8 cellular contexts compared by ENCODE assay signal in genomic region chr1:116372651-116373444, GRCh38. TPM values are rescaled to one million over a fixed set of nuclear protein-coding genes. Genes with fewer than 3 reads are reported as not detected.
DNase-seq lines count a peak whose midpoint lies in the region; ATAC-seq and TF ChIP-seq lines count a peak whose summit lies in the region.

Gene ATP1A1 (plus strand): TSS chr1:116373244. CDS start chr1:116373512, 268 bp downstream.

- H3K4me1 ChIP-seq in aorta (ENCODE audit: control insufficient read depth in 1 of 2, insufficient read depth in 2 of 2, low read length in 2 of 2): peaks cover 0 to 12% of the 10 kb centered on the region in 2 donors

- ATAC-seq in GM18519 (IDR thresholded peaks at IDR 0.05; ENCODE audit: low FRiP score, unreplicated experiment) (peak; percentile 47), HG03045 (IDR thresholded peaks at IDR 0.05; ENCODE audit: unreplicated experiment) (peak; percentile 81), aorta (ENCODE audit: low FRiP score) (peak; percentile 94)

- no peaks in the 10 kb centered on the region for H3K36me3 ChIP-seq in aorta (ENCODE audit: control insufficient read depth in 1 of 2, insufficient read depth in 2 of 2, low read length in 1 of 2)

- DNase-seq in NCI-H2081 (lab: John Stamatoyannopoulos, UW) (peak; percentile 81 to 84), T-helper 9 cell (peak; percentile 99), astrocyte of the cerebellum (ENCODE audit: low read depth) (peak; percentile 69), hepatic stellate cell (ENCODE audit: low spot score) (peak; percentile 89), renal cortical epithelial cell (ENCODE audit: low read depth) (peak; percentile 79), aorta (peak; percentile 99 to 100)

- intact Hi-C loops in aorta (cut with DNase I): loop anchor here in 1 of 2 donors (5.0 kb wide), 1 partner anchor 199 kb away; the partner anchor contains the start of gene CD58

- in situ Hi-C loops in astrocyte of the cerebellum (cut with HindIII; ENCODE audit: low sequenced_read_pairs): no loop called here

- TF ChIP-seq CTCF in astrocyte of the cerebellum (IDR thresholded peaks at IDR 0.05; ENCODE audit: low read depth, low read length, missing control alignments): no peak

- H3K9me3 ChIP-seq in aorta (ENCODE audit: control insufficient read depth, low read length): no peaks in the 10 kb centered on the region

- peak within 1 kb of the TSS; percentile 97 to 98 for H3K27ac ChIP-seq in aorta (ENCODE audit: low read depth in 1 of 2, low read length in 2 of 2)

- H3K4me3 ChIP-seq in astrocyte of the cerebellum (ENCODE audit: low read depth, low read length): peak within 1 kb of the TSS; percentile 78
- H3K4me3 ChIP-seq in aorta (ENCODE audit: low read length in 2 of 2): peak within 1 kb of the TSS; percentile 99

- 0 to 1% methylated on average over 62 to 81 of the region's 81 CpGs for WGBS in aorta, 2 donors

- H3K27me3 ChIP-seq in aorta (ENCODE audit: control insufficient read depth in 1 of 2, insufficient read depth in 2 of 2, low read length in 1 of 2): no peaks in the 10 kb centered on the region

RNA-seq across cellular contexts. Expression of gene ATP1A1, which starts in this region (rescaled TPM):
- total RNA-seq in renal cortical epithelial cell: 188 and 1,192 TPM in 2 replicates
- 100 to 1,000 TPM; 200 to 216 TPM for total RNA-seq in aorta
- 100 to 1,000 TPM; 138 to 173 TPM for polyA plus RNA-seq in aorta

Comparison
In these comparisons a context has a peak if more than half of its experiments do, and no peak if none do; other contexts are left out.
1. Peak in every context shown above with its lines: DNase-seq, ATAC-seq, H3K4me3 ChIP-seq and H3K27ac ChIP-seq.